Comparison of ENCODE assay signal across 17 cellular contexts in the genomic region with DNA sequence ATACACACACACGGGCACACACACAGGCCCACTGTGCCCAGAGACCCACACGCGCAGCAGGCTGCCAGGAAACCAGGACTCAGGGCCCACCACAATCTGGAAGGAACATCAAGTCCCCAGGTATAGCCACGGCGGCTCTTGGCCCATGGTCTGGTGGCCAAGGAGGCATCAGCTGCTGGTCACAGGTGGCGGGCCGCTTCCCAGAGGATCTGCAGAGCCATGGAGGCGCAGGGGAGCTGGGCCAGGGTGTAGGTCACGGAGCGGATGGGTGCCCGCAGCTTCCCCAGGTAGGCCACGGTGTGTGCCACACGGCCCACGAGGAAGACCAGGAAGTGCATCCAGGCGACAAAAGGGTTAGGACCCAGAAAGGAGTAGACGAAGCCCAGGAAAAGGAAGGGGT. TPM values are rescaled to one million over a fixed set of nuclear protein-coding genes. Genes with fewer than 3 reads are reported as not detected.
A peak's percentile ranks its signal among the peaks of the same experiment; 100 is the strongest.
DNase-seq lines count a peak whose midpoint lies in the region; ATAC-seq and TF ChIP-seq lines count a peak whose summit lies in the region.
"Had no signal": no experiment of that assay in that cellular context is flagged by ENCODE, and none has a peak within 500 bp of the region (broad histone marks: within the 10 kb centered on the region; RNA-seq: fewer than 3 reads in every experiment).

No MANE protein-coding gene starts in this region.

- H3K27me3 Mint-ChIP-seq in T-cell: peaks cover 0 to 5% of the 10 kb centered on the region in 2 donors
- H3K27me3 Mint-ChIP-seq in immature natural killer cell (ENCODE audit: low read depth in 3 of 3): peaks cover 0 to 4% (median 2%) of the 10 kb centered on the region in 3 donors

- H3K4me3 Mint-ChIP-seq in T-cell: peak overlapping the region in 2 of 3 donors; percentile 18 to 42
- peak overlapping the region; percentile 31 to 69 (median 52) for H3K4me3 Mint-ChIP-seq in immature natural killer cell
- H3K4me3 Mint-ChIP-seq: H9 had no signal

- peaks cover 0 to 7% (median 4%) of the 10 kb centered on the region in 3 donors for H3K4me1 Mint-ChIP-seq in T-cell
- peaks cover 7 to 8% of the 10 kb centered on the region in 2 donors for H3K4me1 Mint-ChIP-seq in immature natural killer cell

- no peak for ATAC-seq in Right ventricle myocardium inferior
- no peak for ATAC-seq in heart left ventricle
- ATAC-seq in T-cell (replicated peaks in 1 of 4): no peak
- ATAC-seq in HG02623 (IDR thresholded peaks at IDR 0.05; ENCODE audit: unreplicated experiment): no peak
- no peak for ATAC-seq in GM19467 (IDR thresholded peaks at IDR 0.05; ENCODE audit: unreplicated experiment)

- H3K9me3 ChIP-seq in heart left ventricle: no peaks in the 10 kb centered on the region
- H3K9me3 ChIP-seq: Caco-2 had no signal

- H3K27me3 ChIP-seq in heart left ventricle: peaks cover 0 to 6% (median 0%) of the 10 kb centered on the region in 9 donors

- peak; percentile 46 for DNase-seq in Right ventricle myocardium inferior (ENCODE audit: missing footprints)
- no peak for DNase-seq in heart left ventricle
- DNase-seq in T-cell: no peak
- no peak for DNase-seq in immature natural killer cell
- no peak for DNase-seq in stimulated activated CD4-positive, alpha-beta T cell treated with anti-CD3 and anti-CD28 coated beads, Interleukin-2, amount 100 ng/mL, for 48 hours
- DNase-seq: C1 segment of cervical spinal cord, Caco-2, H9, NCI-H1105 treated with DMSO at 0.1 percent for 48 hours, NCI-H1694, NCI-H2081 treated with DMSO at 0.1 percent for 48 hours, NCI-H510A, NCI-H774, Right ventricle myocardium superior had no signal

- CTCF ChIA-PET in T-cell (lab: Charles Lee): no interaction called here

- H3K9me3 Mint-ChIP-seq in T-cell (no peaks in the 10 kb centered on the region), immature natural killer cell (no peaks in the 10 kb centered on the region)
- H3K9me3 Mint-ChIP-seq: H9 had no signal

- WGBS in heart left ventricle, 4 donors: 91 to 94% (median 93%) methylated on average over 16 of the region's 16 CpGs

- peaks cover 0 to 11% (median 5%) of the 10 kb centered on the region in 12 donors for H3K4me1 ChIP-seq in heart left ventricle
- H3K4me1 ChIP-seq: Caco-2 had no signal

- intact Hi-C loops in Right ventricle myocardium inferior (cut with DNase I): loop anchor here (5.0 kb wide), 1 partner anchor 97 kb away; a partner anchor contains a TSS
- intact Hi-C loops in heart left ventricle (cut with DNase I): loop anchor here in 6 of 10 donors (2.0 to 10.0 kb wide), 6 partner anchors 43 to 97 kb away; a partner anchor contains a TSS

- no peak for TF ChIP-seq POLR2A in heart left ventricle (IDR thresholded peaks at IDR 0.05)

- TF ChIP-seq CTCF in heart left ventricle (IDR thresholded peaks at IDR 0.05): no peak

- no peaks in the 10 kb centered on the region for H3K36me3 Mint-ChIP-seq in T-cell
- no peaks in the 10 kb centered on the region for H3K36me3 Mint-ChIP-seq in immature natural killer cell

- no peaks in the 10 kb centered on the region for H3K36me3 ChIP-seq in heart left ventricle

- H3K27ac Mint-ChIP-seq in T-cell: no peak overlapping the region
- peak overlapping the region in 1 of 6 donors; percentile 80 for H3K27ac Mint-ChIP-seq in immature natural killer cell
- H3K27ac Mint-ChIP-seq: H9 had no signal

- no peak overlapping the region for H3K27ac ChIP-seq in heart left ventricle

- POLR2A ChIA-PET in T-cell (lab: Charles Lee): no interaction called here

- H3K4me3 ChIP-seq in heart left ventricle: no peak overlapping the region

RNA-seq across cellular contexts. Expression of a gene that starts 13.4 kb away (rescaled TPM):
- total RNA-seq in Right ventricle myocardium inferior: 4.8 TPM
- total RNA-seq in heart left ventricle: 1 to 10 TPM in 4 of 9 donors, under 1 TPM in 5; 0.30 to 3.0 (median 0.83) TPM
- polyA plus RNA-seq in heart left ventricle: 1 to 10 TPM; 1.5 to 2.7 TPM
- total RNA-seq in T-cell: not detected
- not detected for polyA plus RNA-seq in immature natural killer cell
- total RNA-seq: OCI-LY7 had no signal
